In the genomic region with DNA sequence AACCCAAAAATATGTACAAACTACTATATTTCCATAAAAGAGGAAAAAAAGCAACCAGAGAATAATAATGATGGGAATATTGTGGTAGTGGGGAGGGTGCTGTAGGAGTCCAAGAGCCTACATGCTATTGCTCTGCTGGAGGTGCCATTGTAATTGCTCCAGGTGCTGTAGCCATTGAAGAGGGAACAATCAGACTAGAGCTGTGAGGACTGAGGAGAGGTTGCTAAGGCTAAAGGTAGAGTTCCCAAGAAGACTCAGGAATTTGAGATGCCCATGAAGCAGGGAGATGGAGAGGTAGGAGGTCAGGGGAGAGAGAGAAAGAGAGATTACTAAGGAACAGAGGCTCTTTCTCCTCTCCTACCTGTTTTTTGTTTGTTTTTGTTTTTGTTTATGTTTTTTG, we compare ENCODE assay signal across 1 cellular context.
TF ChIP-seq lines count a peak whose summit lies in the region.

No MANE protein-coding gene starts in this region.

TF ChIP-seq in GM23338, 12 proteins besides CTCF, POLR2A, EP300 and RAD21 (continued from another document):
- TF ChIP-seq, protein P1, sequence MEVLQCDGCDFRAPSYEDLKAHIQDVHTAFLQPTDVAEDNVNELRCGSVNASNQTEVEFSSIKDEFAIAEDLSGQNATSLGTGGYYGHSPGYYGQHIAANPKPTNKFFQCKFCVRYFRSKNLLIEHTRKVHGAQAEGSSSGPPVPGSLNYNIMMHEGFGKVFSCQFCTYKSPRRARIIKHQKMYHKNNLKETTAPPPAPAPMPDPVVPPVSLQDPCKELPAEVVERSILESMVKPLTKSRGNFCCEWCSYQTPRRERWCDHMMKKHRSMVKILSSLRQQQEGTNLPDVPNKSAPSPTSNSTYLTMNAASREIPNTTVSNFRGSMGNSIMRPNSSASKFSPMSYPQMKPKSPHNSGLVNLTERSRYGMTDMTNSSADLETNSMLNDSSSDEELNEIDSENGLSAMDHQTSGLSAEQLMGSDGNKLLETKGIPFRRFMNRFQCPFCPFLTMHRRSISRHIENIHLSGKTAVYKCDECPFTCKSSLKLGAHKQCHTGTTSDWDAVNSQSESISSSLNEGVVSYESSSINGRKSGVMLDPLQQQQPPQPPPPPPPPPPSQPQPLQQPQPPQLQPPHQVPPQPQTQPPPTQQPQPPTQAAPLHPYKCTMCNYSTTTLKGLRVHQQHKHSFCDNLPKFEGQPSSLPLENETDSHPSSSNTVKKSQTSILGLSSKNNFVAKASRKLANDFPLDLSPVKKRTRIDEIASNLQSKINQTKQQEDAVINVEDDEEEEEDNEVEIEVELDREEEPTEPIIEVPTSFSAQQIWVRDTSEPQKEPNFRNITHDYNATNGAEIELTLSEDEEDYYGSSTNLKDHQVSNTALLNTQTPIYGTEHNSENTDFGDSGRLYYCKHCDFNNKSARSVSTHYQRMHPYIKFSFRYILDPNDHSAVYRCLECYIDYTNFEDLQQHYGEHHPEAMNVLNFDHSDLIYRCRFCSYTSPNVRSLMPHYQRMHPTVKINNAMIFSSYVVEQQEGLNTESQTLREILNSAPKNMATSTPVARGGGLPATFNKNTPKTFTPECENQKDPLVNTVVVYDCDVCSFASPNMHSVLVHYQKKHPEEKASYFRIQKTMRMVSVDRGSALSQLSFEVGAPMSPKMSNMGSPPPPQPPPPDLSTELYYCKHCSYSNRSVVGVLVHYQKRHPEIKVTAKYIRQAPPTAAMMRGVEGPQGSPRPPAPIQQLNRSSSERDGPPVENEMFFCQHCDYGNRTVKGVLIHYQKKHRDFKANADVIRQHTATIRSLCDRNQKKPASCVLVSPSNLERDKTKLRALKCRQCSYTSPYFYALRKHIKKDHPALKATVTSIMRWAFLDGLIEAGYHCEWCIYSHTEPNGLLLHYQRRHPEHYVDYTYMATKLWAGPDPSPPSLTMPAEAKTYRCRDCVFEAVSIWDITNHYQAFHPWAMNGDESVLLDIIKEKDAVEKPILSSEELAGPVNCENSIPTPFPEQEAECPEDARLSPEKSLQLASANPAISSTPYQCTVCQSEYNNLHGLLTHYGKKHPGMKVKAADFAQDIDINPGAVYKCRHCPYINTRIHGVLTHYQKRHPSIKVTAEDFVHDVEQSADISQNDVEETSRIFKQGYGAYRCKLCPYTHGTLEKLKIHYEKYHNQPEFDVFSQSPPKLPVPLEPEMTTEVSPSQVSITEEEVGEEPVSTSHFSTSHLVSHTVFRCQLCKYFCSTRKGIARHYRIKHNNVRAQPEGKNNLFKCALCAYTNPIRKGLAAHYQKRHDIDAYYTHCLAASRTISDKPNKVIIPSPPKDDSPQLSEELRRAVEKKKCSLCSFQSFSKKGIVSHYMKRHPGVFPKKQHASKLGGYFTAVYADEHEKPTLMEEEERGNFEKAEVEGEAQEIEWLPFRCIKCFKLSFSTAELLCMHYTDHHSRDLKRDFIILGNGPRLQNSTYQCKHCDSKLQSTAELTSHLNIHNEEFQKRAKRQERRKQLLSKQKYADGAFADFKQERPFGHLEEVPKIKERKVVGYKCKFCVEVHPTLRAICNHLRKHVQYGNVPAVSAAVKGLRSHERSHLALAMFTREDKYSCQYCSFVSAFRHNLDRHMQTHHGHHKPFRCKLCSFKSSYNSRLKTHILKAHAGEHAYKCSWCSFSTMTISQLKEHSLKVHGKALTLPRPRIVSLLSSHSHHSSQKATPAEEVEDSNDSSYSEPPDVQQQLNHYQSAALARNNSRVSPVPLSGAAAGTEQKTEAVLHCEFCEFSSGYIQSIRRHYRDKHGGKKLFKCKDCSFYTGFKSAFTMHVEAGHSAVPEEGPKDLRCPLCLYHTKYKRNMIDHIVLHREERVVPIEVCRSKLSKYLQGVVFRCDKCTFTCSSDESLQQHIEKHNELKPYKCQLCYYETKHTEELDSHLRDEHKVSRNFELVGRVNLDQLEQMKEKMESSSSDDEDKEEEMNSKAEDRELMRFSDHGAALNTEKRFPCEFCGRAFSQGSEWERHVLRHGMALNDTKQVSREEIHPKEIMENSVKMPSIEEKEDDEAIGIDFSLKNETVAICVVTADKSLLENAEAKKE (CRISPR knock-in tag; IDR thresholded peaks at IDR 0.05) = 0 out of 2 replicates have a peak, but pooled peaks have one; percentile 42
- TF ChIP-seq JUNB (IDR thresholded peaks at IDR 0.05; ENCODE audit: unreplicated experiment) = no peak
